In the genomic region with DNA sequence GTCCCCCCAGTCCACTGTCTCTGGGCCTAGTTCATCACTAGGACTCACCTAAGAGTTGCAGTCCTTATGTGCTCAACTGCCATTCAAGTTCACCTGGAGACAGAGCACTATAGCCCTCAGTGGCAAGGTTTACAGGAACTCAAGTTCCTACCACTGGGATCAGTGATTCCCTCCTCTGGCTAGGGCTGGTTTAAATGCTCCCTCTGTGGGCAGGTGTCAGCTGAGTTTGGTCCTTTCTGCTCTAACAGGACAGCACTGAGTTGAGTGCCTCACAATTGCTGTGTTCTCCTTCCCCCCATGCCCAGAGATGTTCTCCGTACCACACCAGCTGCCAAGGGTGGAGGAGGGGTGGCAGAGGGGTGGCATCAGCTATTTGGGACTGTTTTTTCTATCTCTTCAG, we compare ENCODE assay signal across 2 cellular contexts.
TF ChIP-seq lines count a peak whose summit lies in the region.

No MANE protein-coding gene starts in this region.

TF ChIP-seq in GM12891, 5 proteins besides CTCF, POLR2A, EP300 and RAD21 (continued from another document):
- TF ChIP-seq POU2F2 (IDR thresholded peaks at IDR 0.05; ENCODE audit: low read depth, low read length) (no peak), TAF1 (IDR thresholded peaks at IDR 0.05; ENCODE audit: low read depth, low read length) (no peak), POLR2AphosphoS5 (IDR thresholded peaks at IDR 0.05; ENCODE audit: low read depth, low read length) (no peak), SPI1 (IDR thresholded peaks at IDR 0.05; ENCODE audit: low read depth, low read length) (no peak)

TF ChIP-seq in H1, 55 proteins besides CTCF, POLR2A, EP300 and RAD21:
- TF ChIP-seq, protein P1, sequence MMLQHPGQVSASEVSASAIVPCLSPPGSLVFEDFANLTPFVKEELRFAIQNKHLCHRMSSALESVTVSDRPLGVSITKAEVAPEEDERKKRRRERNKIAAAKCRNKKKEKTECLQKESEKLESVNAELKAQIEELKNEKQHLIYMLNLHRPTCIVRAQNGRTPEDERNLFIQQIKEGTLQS (IDR thresholded peaks at IDR 0.05; ENCODE audit: insufficient read depth, low read depth, low read length) = no peak
- TF ChIP-seq, protein P2, sequence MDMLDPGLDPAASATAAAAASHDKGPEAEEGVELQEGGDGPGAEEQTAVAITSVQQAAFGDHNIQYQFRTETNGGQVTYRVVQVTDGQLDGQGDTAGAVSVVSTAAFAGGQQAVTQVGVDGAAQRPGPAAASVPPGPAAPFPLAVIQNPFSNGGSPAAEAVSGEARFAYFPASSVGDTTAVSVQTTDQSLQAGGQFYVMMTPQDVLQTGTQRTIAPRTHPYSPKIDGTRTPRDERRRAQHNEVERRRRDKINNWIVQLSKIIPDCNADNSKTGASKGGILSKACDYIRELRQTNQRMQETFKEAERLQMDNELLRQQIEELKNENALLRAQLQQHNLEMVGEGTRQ (IDR thresholded peaks at IDR 0.05; ENCODE audit: low read length) = no peak
- TF ChIP-seq EGR1 (IDR thresholded peaks at IDR 0.05; ENCODE audit: borderline replicate concordance, low read depth, low read length) (no peak), POU5F1 (IDR thresholded peaks at IDR 0.05; ENCODE audit: low read depth, low read length) (no peak), CBX5 (IDR thresholded peaks at IDR 0.05; ENCODE audit: low read depth, low read length) (no peak), SIX5 (IDR thresholded peaks at IDR 0.05; ENCODE audit: low read depth, low read length) (no peak), RBBP5 (IDR thresholded peaks at IDR 0.05; ENCODE audit: borderline replicate concordance, low read depth, low read length) (no peak), CTBP2 (IDR thresholded peaks at IDR 0.05; ENCODE audit: borderline replicate concordance, insufficient read depth, insufficient read length, low read length) (no peak), BCL11A (IDR thresholded peaks at IDR 0.05; ENCODE audit: low read depth in 2 of 2, low read length in 2 of 2) (no peak)
TF ChIP-seq in H1: peak in this region for 0.
